27 cellular contexts compared by ENCODE assay signal in the genomic region with DNA sequence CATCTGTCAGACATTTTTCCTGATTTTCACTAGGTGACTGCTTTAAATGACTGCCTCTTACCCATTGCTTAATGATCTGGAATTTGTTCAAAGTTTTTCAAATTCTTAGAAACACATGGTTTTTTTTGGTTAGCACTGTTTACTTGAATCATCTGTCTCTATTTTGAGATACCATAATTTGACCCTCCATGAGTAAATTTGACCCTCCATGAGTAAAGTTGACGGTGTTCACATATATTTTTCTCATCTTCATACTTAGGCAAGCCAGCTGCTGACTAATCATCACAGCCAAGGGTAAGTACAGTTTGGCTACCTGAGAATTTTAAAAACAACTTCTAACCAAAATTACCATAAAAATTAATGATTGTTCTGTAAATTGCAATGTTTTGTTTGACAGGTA.
DNase-seq lines count a peak whose midpoint lies in the region; ATAC-seq and TF ChIP-seq lines count a peak whose summit lies in the region.
"Had no signal": no experiment of that assay in that cellular context is flagged by ENCODE, and none has a peak within 500 bp of the region (broad histone marks: within the 10 kb centered on the region; RNA-seq: fewer than 3 reads in every experiment).

No MANE protein-coding gene starts in this region.

- intact Hi-C loops in activated naive CD4-positive, alpha-beta T cell treated with anti-CD3 and anti-CD28 coated beads for 36 hours (cut with micrococcal nuclease) = no loop called here

- H3K9me3 Mint-ChIP-seq in activated naive CD4-positive, alpha-beta T cell treated with anti-CD3 and anti-CD28 coated beads for 36 hours = no peaks in the 10 kb centered on the region
- H3K9me3 Mint-ChIP-seq: activated T-cell treated with anti-CD3 and anti-CD28 coated beads, Interleukin-2, amount 50 U/mL, for 4 hours; central memory CD8-positive, alpha-beta T cell; memory B cell; nephron progenitor cell; T-helper 1 cell treated with Interleukin-12 subunit alpha and Interleukin-12 subunit beta and Interleukin-4 antibody, amounts not matched to agents 30 μg/mL and 1 μg/mL, for 36 hours had no signal

- ATAC-seq in HG02642 (IDR thresholded peaks at IDR 0.05; ENCODE audit: poor library complexity, unreplicated experiment) = no peak
- ATAC-seq: activated CD8-positive, alpha-beta memory T cell treated with anti-CD3 and anti-CD28 coated beads, Interleukin-2, amount 10 ng/mL, durations not matched to agents 7 days and 5 days; activated T-cell treated with anti-CD3 and anti-CD28 coated beads, Interleukin-2, amount 50 U/mL, for 4 hours; left lobe of liver; SK-N-SH treated with all-trans-retinoic acid at 6 μM for 48 hours; stimulated activated memory B cell treated with anti-CD40 and anti-IgM and Interleukin-4, amounts not matched to agents 10 μg/mL and 1 μg/mL and 100 μg/mL, for 72 hours had no signal

- H3K4me3 ChIP-seq in fibroblast of mammary gland (ENCODE audit: control insufficient read depth, low read depth, low read length) = no peak overlapping the region
- H3K4me3 ChIP-seq: esophagus squamous epithelium, HAP-1 had no signal

- DNase-seq in AG08396 (ENCODE audit: low spot score) (peak; percentile 4), GM03348 (ENCODE audit: low spot score) (peak; percentile 10), RPMI7951 (ENCODE audit: low read depth) (peak; percentile 27), fibroblast of mammary gland (ENCODE audit: low read depth) (peak; percentile 83), DMS114 treated with DMSO at 0.1 percent for 48 hours (lab: John Stamatoyannopoulos, UW; ENCODE audit: unreplicated experiment) (no peak), SIG-M5 treated with dmso at 0.1 percent for 504 hours (lab: John Stamatoyannopoulos, UW; ENCODE audit: unreplicated experiment) (no peak)
- no peak for DNase-seq in activated naive CD4-positive, alpha-beta T cell treated with anti-CD3 and anti-CD28 coated beads for 36 hours
- DNase-seq: activated CD8-positive, alpha-beta memory T cell treated with anti-CD3 and anti-CD28 coated beads, Interleukin-2, amount 10 ng/mL, durations not matched to agents 7 days and 5 days; activated gamma-delta T cell; activated T-cell treated with anti-CD3 and anti-CD28 coated beads, Interleukin-2, amount 50 U/mL, for 4 hours; C1 segment of cervical spinal cord; DMS79; esophagus squamous epithelium; glutamatergic neuron; NCI-H1105; NCI-H187; NCI-H526; nephron progenitor cell; OCI-M1 had no signal

- CTCF ChIA-PET in activated naive CD4-positive, alpha-beta T cell treated with anti-CD3 and anti-CD28 coated beads for 36 hours (lab: Charles Lee) = no interaction called here

- no peaks in the 10 kb centered on the region for H3K4me1 Mint-ChIP-seq in activated naive CD4-positive, alpha-beta T cell treated with anti-CD3 and anti-CD28 coated beads for 36 hours (ENCODE audit: low read depth)
- H3K4me1 Mint-ChIP-seq: activated CD8-positive, alpha-beta memory T cell treated with anti-CD3 and anti-CD28 coated beads, Interleukin-2, amount 10 ng/mL, durations not matched to agents 7 days and 5 days; central memory CD8-positive, alpha-beta T cell; memory B cell; nephron progenitor cell; stimulated activated memory B cell treated with anti-CD40 and anti-IgM and Interleukin-4, amounts not matched to agents 10 μg/mL and 1 μg/mL and 100 μg/mL, for 72 hours had no signal

- no peak overlapping the region for H3K4me3 Mint-ChIP-seq in activated naive CD4-positive, alpha-beta T cell treated with anti-CD3 and anti-CD28 coated beads for 36 hours
- H3K4me3 Mint-ChIP-seq: activated CD8-positive, alpha-beta memory T cell treated with anti-CD3 and anti-CD28 coated beads, Interleukin-2, amount 10 ng/mL, durations not matched to agents 7 days and 5 days; activated T-cell treated with anti-CD3 and anti-CD28 coated beads, Interleukin-2, amount 50 U/mL, for 4 hours; central memory CD8-positive, alpha-beta T cell; memory B cell; nephron progenitor cell; stimulated activated memory B cell treated with anti-CD40 and anti-IgM and Interleukin-4, amounts not matched to agents 10 μg/mL and 1 μg/mL and 100 μg/mL, for 72 hours; T-helper 1 cell treated with Interleukin-12 subunit alpha and Interleukin-12 subunit beta and Interleukin-4 antibody, amounts not matched to agents 30 μg/mL and 1 μg/mL, for 36 hours had no signal

- TF ChIP-seq CTCF in fibroblast of mammary gland (conservative IDR thresholded peaks at IDR 0.05; ENCODE audit: control insufficient read depth, insufficient read depth, low read depth, low read length) = no peak

- peaks cover 17% of the 10 kb centered on the region for H3K36me3 Mint-ChIP-seq in activated naive CD4-positive, alpha-beta T cell treated with anti-CD3 and anti-CD28 coated beads for 36 hours (ENCODE audit: low read depth)
- H3K36me3 Mint-ChIP-seq: stimulated activated memory B cell treated with anti-CD40 and anti-IgM and Interleukin-4, amounts not matched to agents 10 μg/mL and 1 μg/mL and 100 μg/mL, for 72 hours had no signal

- no peaks in the 10 kb centered on the region for H3K27me3 Mint-ChIP-seq in activated naive CD4-positive, alpha-beta T cell treated with anti-CD3 and anti-CD28 coated beads for 36 hours (ENCODE audit: low read depth)
- H3K27me3 Mint-ChIP-seq: activated CD8-positive, alpha-beta memory T cell treated with anti-CD3 and anti-CD28 coated beads, Interleukin-2, amount 10 ng/mL, durations not matched to agents 7 days and 5 days; central memory CD8-positive, alpha-beta T cell; memory B cell; stimulated activated memory B cell treated with anti-CD40 and anti-IgM and Interleukin-4, amounts not matched to agents 10 μg/mL and 1 μg/mL and 100 μg/mL, for 72 hours had no signal

- no peak overlapping the region for H3K27ac Mint-ChIP-seq in activated naive CD4-positive, alpha-beta T cell treated with anti-CD3 and anti-CD28 coated beads for 36 hours
- H3K27ac Mint-ChIP-seq: activated CD8-positive, alpha-beta memory T cell treated with anti-CD3 and anti-CD28 coated beads, Interleukin-2, amount 10 ng/mL, durations not matched to agents 7 days and 5 days; memory B cell; nephron progenitor cell; stimulated activated memory B cell treated with anti-CD40 and anti-IgM and Interleukin-4, amounts not matched to agents 10 μg/mL and 1 μg/mL and 100 μg/mL, for 72 hours; T-helper 1 cell treated with Interleukin-12 subunit alpha and Interleukin-12 subunit beta and Interleukin-4 antibody, amounts not matched to agents 30 μg/mL and 1 μg/mL, for 36 hours had no signal

Comparison
In these comparisons a context has a peak if more than half of its experiments do, and no peak if none do; other contexts are left out.
1. DNase-seq: peak in AG08396 (single experiment), GM03348 (single experiment), RPMI7951 (single experiment) and fibroblast of mammary gland (single experiment); none in DMS114 treated with DMSO at 0.1 percent for 48 hours (single experiment), activated naive CD4-positive, alpha-beta T cell treated with anti-CD3 and anti-CD28 coated beads for 36 hours (single experiment) and SIG-M5 treated with dmso at 0.1 percent for 504 hours (single experiment).